2 cellular contexts compared by ENCODE assay signal in the genomic region with DNA sequence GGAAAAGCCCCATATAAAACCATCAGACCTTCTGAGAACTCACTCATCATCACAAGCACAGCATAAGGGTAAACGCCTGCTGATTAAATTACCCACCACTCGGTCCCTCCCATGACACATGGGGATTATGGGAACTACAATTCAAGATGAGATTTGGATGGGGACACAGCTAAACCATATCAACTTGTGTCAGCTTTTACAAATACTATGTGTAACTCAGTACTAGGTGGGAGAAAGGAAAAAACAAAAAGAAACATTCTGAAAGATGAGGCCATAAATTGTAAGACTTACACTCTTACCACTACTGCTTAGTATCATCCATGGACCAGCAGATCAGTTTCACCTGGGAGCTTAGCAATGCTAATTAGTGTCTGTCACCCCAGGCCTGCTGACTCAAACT.
A peak's percentile ranks its signal among the peaks of the same experiment; 100 is the strongest.
TF ChIP-seq lines count a peak whose summit lies in the region.

No MANE protein-coding gene starts in this region.

TF ChIP-seq in HepG2, 621 proteins besides CTCF, POLR2A, EP300 and RAD21:
- TF ChIP-seq CSRNP2 (CRISPR knock-in tag; conservative IDR thresholded peaks at IDR 0.05; ENCODE audit: low read depth) (no peak), PHF5A (CRISPR knock-in tag; IDR thresholded peaks at IDR 0.05; ENCODE audit: low read depth, unreplicated experiment) (no peak), ZNF501 (CRISPR knock-in tag; IDR thresholded peaks at IDR 0.05) (no peak), ZNF556 (CRISPR knock-in tag; IDR thresholded peaks at IDR 0.05; ENCODE audit: borderline replicate concordance) (no peak), ZNF354B (CRISPR knock-in tag; IDR thresholded peaks at IDR 0.05) (no peak), FLYWCH1 (CRISPR knock-in tag; IDR thresholded peaks at IDR 0.05) (no peak)
- TF ChIP-seq, protein P1, sequence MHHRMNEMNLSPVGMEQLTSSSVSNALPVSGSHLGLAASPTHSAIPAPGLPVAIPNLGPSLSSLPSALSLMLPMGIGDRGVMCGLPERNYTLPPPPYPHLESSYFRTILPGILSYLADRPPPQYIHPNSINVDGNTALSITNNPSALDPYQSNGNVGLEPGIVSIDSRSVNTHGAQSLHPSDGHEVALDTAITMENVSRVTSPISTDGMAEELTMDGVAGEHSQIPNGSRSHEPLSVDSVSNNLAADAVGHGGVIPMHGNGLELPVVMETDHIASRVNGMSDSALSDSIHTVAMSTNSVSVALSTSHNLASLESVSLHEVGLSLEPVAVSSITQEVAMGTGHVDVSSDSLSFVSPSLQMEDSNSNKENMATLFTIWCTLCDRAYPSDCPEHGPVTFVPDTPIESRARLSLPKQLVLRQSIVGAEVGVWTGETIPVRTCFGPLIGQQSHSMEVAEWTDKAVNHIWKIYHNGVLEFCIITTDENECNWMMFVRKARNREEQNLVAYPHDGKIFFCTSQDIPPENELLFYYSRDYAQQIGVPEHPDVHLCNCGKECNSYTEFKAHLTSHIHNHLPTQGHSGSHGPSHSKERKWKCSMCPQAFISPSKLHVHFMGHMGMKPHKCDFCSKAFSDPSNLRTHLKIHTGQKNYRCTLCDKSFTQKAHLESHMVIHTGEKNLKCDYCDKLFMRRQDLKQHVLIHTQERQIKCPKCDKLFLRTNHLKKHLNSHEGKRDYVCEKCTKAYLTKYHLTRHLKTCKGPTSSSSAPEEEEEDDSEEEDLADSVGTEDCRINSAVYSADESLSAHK (CRISPR knock-in tag; IDR thresholded peaks at IDR 0.05; ENCODE audit: borderline replicate concordance) = no peak
TF ChIP-seq in HepG2: peak in this region for 0.

TF ChIP-seq in K562, 482 proteins besides CTCF, POLR2A, EP300 and RAD21:
- TF ChIP-seq PRMT5 (CRISPR knock-in tag; IDR thresholded peaks at IDR 0.05) (no peak), DMBX1 (CRISPR knock-in tag; IDR thresholded peaks at IDR 0.05; ENCODE audit: borderline replicate concordance) (no peak), ZNF311 (CRISPR knock-in tag; IDR thresholded peaks at IDR 0.05) (0 out of 2 replicates have a peak, but pooled peaks have one; percentile 4), GTF2E2 (tag; IDR thresholded peaks at IDR 0.05) (0 out of 2 replicates have a peak, but pooled peaks have one; percentile 27)
